In the genomic region with DNA sequence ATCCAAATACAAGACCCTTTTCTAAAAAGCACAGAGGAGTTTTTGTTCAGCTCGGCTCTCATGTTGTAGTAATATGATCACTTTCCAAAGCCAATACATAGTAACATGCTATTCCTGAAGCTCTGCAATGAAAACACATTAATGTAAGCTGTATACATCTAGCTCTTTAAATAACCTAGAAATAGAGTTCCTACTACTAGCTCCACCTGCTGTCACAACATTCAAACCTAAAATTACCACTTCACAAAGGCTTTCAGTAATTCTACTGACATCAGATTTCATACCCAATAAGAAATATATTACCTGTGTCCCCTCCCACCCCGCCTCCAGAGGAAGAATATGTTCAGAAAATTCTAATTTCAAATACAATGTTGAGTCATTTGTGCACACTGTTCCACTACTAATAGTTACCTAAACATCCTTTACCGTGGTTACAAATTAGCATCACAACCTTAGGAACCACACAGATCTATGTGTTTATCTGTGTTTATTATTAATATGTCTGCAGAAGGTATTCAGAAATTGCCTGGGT, we compare ENCODE assay signal across 2 cellular contexts.
TF ChIP-seq lines count a peak whose summit lies in the region.

No MANE protein-coding gene starts in this region.

TF ChIP-seq in SK-N-SH, 30 proteins besides CTCF, POLR2A, EP300 and RAD21 (continued from another document):
- TF ChIP-seq TEAD4 (IDR thresholded peaks at IDR 0.05; ENCODE audit: borderline replicate concordance, insufficient read depth) (no peak), MXI1 (IDR thresholded peaks at IDR 0.05; ENCODE audit: low read depth, low read length) (no peak), FOSL2 (IDR thresholded peaks at IDR 0.05; ENCODE audit: borderline replicate concordance, low read depth) (no peak), EZH2phosphoT487 (IDR thresholded peaks at IDR 0.05; ENCODE audit: borderline replicate concordance, low read depth) (no peak)

TF ChIP-seq in SK-N-SH treated with all-trans-retinoic acid at 6 μM for 48 hours, 23 proteins besides CTCF, POLR2A, EP300 and RAD21 (continued from another document):
- TF ChIP-seq, protein P1, sequence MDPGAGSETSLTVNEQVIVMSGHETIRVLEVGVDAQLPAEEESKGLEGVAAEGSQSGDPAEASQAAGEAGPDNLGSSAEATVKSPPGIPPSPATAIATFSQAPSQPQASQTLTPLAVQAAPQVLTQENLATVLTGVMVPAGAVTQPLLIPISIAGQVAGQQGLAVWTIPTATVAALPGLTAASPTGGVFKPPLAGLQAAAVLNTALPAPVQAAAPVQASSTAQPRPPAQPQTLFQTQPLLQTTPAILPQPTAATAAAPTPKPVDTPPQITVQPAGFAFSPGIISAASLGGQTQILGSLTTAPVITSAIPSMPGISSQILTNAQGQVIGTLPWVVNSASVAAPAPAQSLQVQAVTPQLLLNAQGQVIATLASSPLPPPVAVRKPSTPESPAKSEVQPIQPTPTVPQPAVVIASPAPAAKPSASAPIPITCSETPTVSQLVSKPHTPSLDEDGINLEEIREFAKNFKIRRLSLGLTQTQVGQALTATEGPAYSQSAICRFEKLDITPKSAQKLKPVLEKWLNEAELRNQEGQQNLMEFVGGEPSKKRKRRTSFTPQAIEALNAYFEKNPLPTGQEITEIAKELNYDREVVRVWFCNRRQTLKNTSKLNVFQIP (CRISPR knock-in tag; IDR thresholded peaks at IDR 0.05; ENCODE audit: borderline replicate concordance, low read depth): no peak
- TF ChIP-seq TOX (CRISPR knock-in tag; IDR thresholded peaks at IDR 0.05; ENCODE audit: borderline replicate concordance) (no peak), TCF4 (CRISPR knock-in tag; IDR thresholded peaks at IDR 0.05; ENCODE audit: borderline replicate concordance) (no peak), ZNF8 (CRISPR knock-in tag; IDR thresholded peaks at IDR 0.05) (no peak), RARB (CRISPR knock-in tag; IDR thresholded peaks at IDR 0.05) (no peak), SNAI2 (CRISPR knock-in tag; IDR thresholded peaks at IDR 0.05) (no peak), BACH2 (CRISPR knock-in tag; IDR thresholded peaks at IDR 0.05; ENCODE audit: borderline replicate concordance) (no peak), ZFP30 (CRISPR knock-in tag; IDR thresholded peaks at IDR 0.05) (no peak), ZNF565 (CRISPR knock-in tag; conservative IDR thresholded peaks at IDR 0.05; ENCODE audit: low read depth) (no peak)
- TF ChIP-seq, protein P2, sequence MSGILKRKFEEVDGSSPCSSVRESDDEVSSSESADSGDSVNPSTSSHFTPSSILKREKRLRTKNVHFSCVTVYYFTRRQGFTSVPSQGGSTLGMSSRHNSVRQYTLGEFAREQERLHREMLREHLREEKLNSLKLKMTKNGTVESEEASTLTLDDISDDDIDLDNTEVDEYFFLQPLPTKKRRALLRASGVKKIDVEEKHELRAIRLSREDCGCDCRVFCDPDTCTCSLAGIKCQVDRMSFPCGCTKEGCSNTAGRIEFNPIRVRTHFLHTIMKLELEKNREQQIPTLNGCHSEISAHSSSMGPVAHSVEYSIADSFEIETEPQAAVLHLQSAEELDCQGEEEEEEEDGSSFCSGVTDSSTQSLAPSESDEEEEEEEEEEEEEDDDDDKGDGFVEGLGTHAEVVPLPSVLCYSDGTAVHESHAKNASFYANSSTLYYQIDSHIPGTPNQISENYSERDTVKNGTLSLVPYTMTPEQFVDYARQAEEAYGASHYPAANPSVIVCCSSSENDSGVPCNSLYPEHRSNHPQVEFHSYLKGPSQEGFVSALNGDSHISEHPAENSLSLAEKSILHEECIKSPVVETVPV (CRISPR knock-in tag; IDR thresholded peaks at IDR 0.05): no peak
- TF ChIP-seq, protein P3, sequence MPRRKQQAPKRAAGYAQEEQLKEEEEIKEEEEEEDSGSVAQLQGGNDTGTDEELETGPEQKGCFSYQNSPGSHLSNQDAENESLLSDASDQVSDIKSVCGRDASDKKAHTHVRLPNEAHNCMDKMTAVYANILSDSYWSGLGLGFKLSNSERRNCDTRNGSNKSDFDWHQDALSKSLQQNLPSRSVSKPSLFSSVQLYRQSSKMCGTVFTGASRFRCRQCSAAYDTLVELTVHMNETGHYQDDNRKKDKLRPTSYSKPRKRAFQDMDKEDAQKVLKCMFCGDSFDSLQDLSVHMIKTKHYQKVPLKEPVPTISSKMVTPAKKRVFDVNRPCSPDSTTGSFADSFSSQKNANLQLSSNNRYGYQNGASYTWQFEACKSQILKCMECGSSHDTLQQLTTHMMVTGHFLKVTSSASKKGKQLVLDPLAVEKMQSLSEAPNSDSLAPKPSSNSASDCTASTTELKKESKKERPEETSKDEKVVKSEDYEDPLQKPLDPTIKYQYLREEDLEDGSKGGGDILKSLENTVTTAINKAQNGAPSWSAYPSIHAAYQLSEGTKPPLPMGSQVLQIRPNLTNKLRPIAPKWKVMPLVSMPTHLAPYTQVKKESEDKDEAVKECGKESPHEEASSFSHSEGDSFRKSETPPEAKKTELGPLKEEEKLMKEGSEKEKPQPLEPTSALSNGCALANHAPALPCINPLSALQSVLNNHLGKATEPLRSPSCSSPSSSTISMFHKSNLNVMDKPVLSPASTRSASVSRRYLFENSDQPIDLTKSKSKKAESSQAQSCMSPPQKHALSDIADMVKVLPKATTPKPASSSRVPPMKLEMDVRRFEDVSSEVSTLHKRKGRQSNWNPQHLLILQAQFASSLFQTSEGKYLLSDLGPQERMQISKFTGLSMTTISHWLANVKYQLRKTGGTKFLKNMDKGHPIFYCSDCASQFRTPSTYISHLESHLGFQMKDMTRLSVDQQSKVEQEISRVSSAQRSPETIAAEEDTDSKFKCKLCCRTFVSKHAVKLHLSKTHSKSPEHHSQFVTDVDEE (CRISPR knock-in tag; IDR thresholded peaks at IDR 0.05): no peak
- TF ChIP-seq, protein P4, sequence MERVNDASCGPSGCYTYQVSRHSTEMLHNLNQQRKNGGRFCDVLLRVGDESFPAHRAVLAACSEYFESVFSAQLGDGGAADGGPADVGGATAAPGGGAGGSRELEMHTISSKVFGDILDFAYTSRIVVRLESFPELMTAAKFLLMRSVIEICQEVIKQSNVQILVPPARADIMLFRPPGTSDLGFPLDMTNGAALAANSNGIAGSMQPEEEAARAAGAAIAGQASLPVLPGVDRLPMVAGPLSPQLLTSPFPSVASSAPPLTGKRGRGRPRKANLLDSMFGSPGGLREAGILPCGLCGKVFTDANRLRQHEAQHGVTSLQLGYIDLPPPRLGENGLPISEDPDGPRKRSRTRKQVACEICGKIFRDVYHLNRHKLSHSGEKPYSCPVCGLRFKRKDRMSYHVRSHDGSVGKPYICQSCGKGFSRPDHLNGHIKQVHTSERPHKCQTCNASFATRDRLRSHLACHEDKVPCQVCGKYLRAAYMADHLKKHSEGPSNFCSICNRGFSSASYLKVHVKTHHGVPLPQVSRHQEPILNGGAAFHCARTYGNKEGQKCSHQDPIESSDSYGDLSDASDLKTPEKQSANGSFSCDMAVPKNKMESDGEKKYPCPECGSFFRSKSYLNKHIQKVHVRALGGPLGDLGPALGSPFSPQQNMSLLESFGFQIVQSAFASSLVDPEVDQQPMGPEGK (CRISPR knock-in tag; IDR thresholded peaks at IDR 0.05; ENCODE audit: borderline replicate concordance): no peak
- TF ChIP-seq, protein P5, sequence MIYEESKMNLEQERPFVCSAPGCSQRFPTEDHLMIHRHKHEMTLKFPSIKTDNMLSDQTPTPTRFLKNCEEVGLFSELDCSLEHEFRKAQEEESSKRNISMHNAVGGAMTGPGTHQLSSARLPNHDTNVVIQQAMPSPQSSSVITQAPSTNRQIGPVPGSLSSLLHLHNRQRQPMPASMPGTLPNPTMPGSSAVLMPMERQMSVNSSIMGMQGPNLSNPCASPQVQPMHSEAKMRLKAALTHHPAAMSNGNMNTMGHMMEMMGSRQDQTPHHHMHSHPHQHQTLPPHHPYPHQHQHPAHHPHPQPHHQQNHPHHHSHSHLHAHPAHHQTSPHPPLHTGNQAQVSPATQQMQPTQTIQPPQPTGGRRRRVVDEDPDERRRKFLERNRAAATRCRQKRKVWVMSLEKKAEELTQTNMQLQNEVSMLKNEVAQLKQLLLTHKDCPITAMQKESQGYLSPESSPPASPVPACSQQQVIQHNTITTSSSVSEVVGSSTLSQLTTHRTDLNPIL (CRISPR knock-in tag; IDR thresholded peaks at IDR 0.05; ENCODE audit: low read depth): no peak
